Comparison of ENCODE assay signal across 28 cellular contexts in genomic region chr3:61454000-61454399, GRCh38.
"Had no signal": no experiment of that assay in that cellular context is flagged by ENCODE, and none has a peak within 500 bp of the region (broad histone marks: within the 10 kb centered on the region; RNA-seq: fewer than 3 reads in every experiment).

No MANE protein-coding gene starts in this region.

- H3K36me3 ChIP-seq: brain microvascular endothelial cell, cardiac muscle cell, SJCRH30, WERI-Rb-1 had no signal

- H3K4me1 Mint-ChIP-seq: activated CD4-positive, alpha-beta memory T cell treated with anti-CD3 and anti-CD28 coated beads, Interleukin-2, amount 10 ng/mL, durations not matched to agents 7 days and 5 days; activated CD4-positive, alpha-beta T cell treated with anti-CD3 and anti-CD28 coated beads for 36 hours; activated naive CD4-positive, alpha-beta T cell treated with anti-CD3 and anti-CD28 coated beads, Interleukin-2, amount 10 ng/mL, durations not matched to agents 7 days and 5 days; activated naive CD8-positive, alpha-beta T cell treated with anti-CD3 and anti-CD28 coated beads for 36 hours had no signal

- H3K27ac Mint-ChIP-seq: activated CD4-positive, alpha-beta memory T cell treated with anti-CD3 and anti-CD28 coated beads, Interleukin-2, amount 10 ng/mL, durations not matched to agents 7 days and 5 days; activated CD4-positive, alpha-beta T cell treated with anti-CD3 and anti-CD28 coated beads for 36 hours; activated naive CD4-positive, alpha-beta T cell treated with anti-CD3 and anti-CD28 coated beads, Interleukin-2, amount 10 ng/mL, durations not matched to agents 7 days and 5 days; activated naive CD8-positive, alpha-beta T cell treated with anti-CD3 and anti-CD28 coated beads for 36 hours; activated T-helper 2 cell treated with anti-CD3 and anti-CD28 coated beads, Interferon-gamma antibody, Interleukin-2, Interleukin-4, amounts not matched to agents 10 μg/mL and 5 μg/mL and 100 μg/mL, durations not matched to agents 14 hours and 24 hours and 36 hours had no signal

- H3K9me3 ChIP-seq: SJCRH30, SK-N-SH had no signal

- H3K27me3 Mint-ChIP-seq: activated CD4-positive, alpha-beta memory T cell treated with anti-CD3 and anti-CD28 coated beads, Interleukin-2, amount 10 ng/mL, durations not matched to agents 7 days and 5 days had no signal

- ATAC-seq: activated CD4-positive, alpha-beta T cell treated with anti-CD3 and anti-CD28 coated beads for 36 hours; Panc1 had no signal

- H3K27me3 ChIP-seq: brain microvascular endothelial cell, cardiac muscle cell, SJCRH30 had no signal

- H3K4me2 ChIP-seq: SK-N-SH had no signal

- H3K4me3 ChIP-seq: cardiac muscle cell, SJCRH30 had no signal

- H3K9ac ChIP-seq: SK-N-SH had no signal

- H3K36me3 Mint-ChIP-seq: activated naive CD4-positive, alpha-beta T cell treated with anti-CD3 and anti-CD28 coated beads, Interleukin-2, amount 10 ng/mL, durations not matched to agents 7 days and 5 days; activated naive CD8-positive, alpha-beta T cell treated with anti-CD3 and anti-CD28 coated beads for 36 hours had no signal

- DNase-seq: activated CD4-positive, alpha-beta memory T cell treated with anti-CD3 and anti-CD28 coated beads, Interleukin-2, amount 10 ng/mL, durations not matched to agents 7 days and 5 days; activated CD4-positive, alpha-beta T cell treated with anti-CD3 and anti-CD28 coated beads for 36 hours; activated CD4-positive, alpha-beta T cell treated with anti-CD3 and anti-CD28 coated beads, Interleukin-2, amount 50 U/mL, for 1 hour; activated gamma-delta T cell treated with Interleukin-2 at 50 U/mL for 16 hours; activated naive CD4-positive, alpha-beta T cell treated with anti-CD3 and anti-CD28 coated beads, Interleukin-2, amount 10 ng/mL, durations not matched to agents 7 days and 5 days; activated naive CD8-positive, alpha-beta T cell treated with anti-CD3 and anti-CD28 coated beads for 36 hours; activated T-cell treated with anti-CD3 and anti-CD28 coated beads for 4 hours; activated T-cell treated with anti-CD3 and anti-CD28 coated beads, Interleukin-2, amount 50 U/mL, for 48 hours; brain microvascular endothelial cell; MM.1S; NCI-H1105; NCI-H1436; NCI-H1694 treated with DMSO at 0.1 percent for 48 hours; NCI-H2029 treated with DMSO at 0.1 percent for 48 hours; NCI-H345; NCI-H510A; NCI-H526 treated with DMSO at 0.1 percent for 48 hours; NK-92 treated with Interleukin-12 subunit alpha and Interleukin-12 subunit beta, amount 100 ng/mL, for 24 hours; OCI-M1; Right ventricle myocardium superior; SJCRH30; SK-N-SH; T-helper 1 cell; WERI-Rb-1 had no signal

- H3K4me1 ChIP-seq: SJCRH30 had no signal

- H3K27ac ChIP-seq: brain microvascular endothelial cell, cardiac muscle cell, RWPE1, SJCRH30, WERI-Rb-1 had no signal

- H3K4me3 Mint-ChIP-seq: activated CD4-positive, alpha-beta memory T cell treated with anti-CD3 and anti-CD28 coated beads, Interleukin-2, amount 10 ng/mL, durations not matched to agents 7 days and 5 days; activated CD4-positive, alpha-beta T cell treated with anti-CD3 and anti-CD28 coated beads for 36 hours; activated naive CD4-positive, alpha-beta T cell treated with anti-CD3 and anti-CD28 coated beads, Interleukin-2, amount 10 ng/mL, durations not matched to agents 7 days and 5 days; activated naive CD8-positive, alpha-beta T cell treated with anti-CD3 and anti-CD28 coated beads for 36 hours had no signal

- H3K9me3 Mint-ChIP-seq: activated naive CD4-positive, alpha-beta T cell treated with anti-CD3 and anti-CD28 coated beads, Interleukin-2, amount 10 ng/mL, durations not matched to agents 7 days and 5 days; activated naive CD8-positive, alpha-beta T cell treated with anti-CD3 and anti-CD28 coated beads for 36 hours; activated T-helper 2 cell treated with anti-CD3 and anti-CD28 coated beads, Interferon-gamma antibody, Interleukin-2, Interleukin-4, amounts not matched to agents 10 μg/mL and 5 μg/mL and 100 μg/mL, durations not matched to agents 14 hours and 24 hours and 36 hours had no signal
